12 cellular contexts compared by ENCODE assay signal in genomic region chr5:377326-377981, GRCh38. TPM values are rescaled to one million over a fixed set of nuclear protein-coding genes. Genes with fewer than 3 reads are reported as not detected.
DNase-seq lines count a peak whose midpoint lies in the region; ATAC-seq and TF ChIP-seq lines count a peak whose summit lies in the region.
"Had no signal": no experiment of that assay in that cellular context is flagged by ENCODE, and none has a peak within 500 bp of the region (broad histone marks: within the 10 kb centered on the region; RNA-seq: fewer than 3 reads in every experiment).

No MANE protein-coding gene starts in this region.

- H3K79me2 ChIP-seq in OCI-LY1 (ENCODE audit: insufficient read depth, low read length): no peaks in the 10 kb centered on the region

- H3K9me3 ChIP-seq in OCI-LY1 (ENCODE audit: low read length): 0 out of 2 replicates have a peak, but pooled peaks cover 7% of the 10 kb centered on the region
- no peaks in the 10 kb centered on the region for H3K9me3 ChIP-seq in colonic mucosa
- H3K9me3 ChIP-seq: ascending aorta had no signal

- DNase-seq in T-helper 1 cell (no peak), colonic mucosa (peak; percentile 14), sciatic nerve (ENCODE audit: low spot score) (peak; percentile 22)
- DNase-seq: RPMI8226, WERI-Rb-1 had no signal

- H3K27me3 ChIP-seq in OCI-LY1 (ENCODE audit: insufficient read depth, low read length): no peaks in the 10 kb centered on the region
- peaks cover 8% of the 10 kb centered on the region for H3K27me3 ChIP-seq in colonic mucosa
- H3K27me3 ChIP-seq: ascending aorta had no signal

- intact Hi-C loops in colonic mucosa (cut with DNase I): no loop called here
- intact Hi-C loops in sciatic nerve (cut with DNase I): no loop called here

- H4K20me1 ChIP-seq in OCI-LY1 (ENCODE audit: insufficient read depth, low read length): no peaks in the 10 kb centered on the region

- no peak for ATAC-seq in sciatic nerve
- ATAC-seq in GM19397 (IDR thresholded peaks at IDR 0.05; ENCODE audit: unreplicated experiment): no peak
- no peak for ATAC-seq in HG02610 (IDR thresholded peaks at IDR 0.05; ENCODE audit: unreplicated experiment)
- no peak for ATAC-seq in HG03378 (IDR thresholded peaks at IDR 0.05; ENCODE audit: unreplicated experiment)

- H2AFZ ChIP-seq in OCI-LY1 (ENCODE audit: low read length): no peak overlapping the region

- H3K4me3 ChIP-seq in OCI-LY1 (ENCODE audit: low read depth, low read length, poor library complexity, severe bottlenecking) (no peak overlapping the region), colonic mucosa (no peak overlapping the region)
- H3K4me3 ChIP-seq: ascending aorta had no signal

- H3K27ac ChIP-seq in OCI-LY1 (ENCODE audit: low read depth, low read length, poor library complexity, severe bottlenecking) (peak overlapping the region; percentile 80), colonic mucosa (no peak overlapping the region)
- H3K27ac ChIP-seq: 22Rv1, ascending aorta, WERI-Rb-1 had no signal

- H3K9ac ChIP-seq in OCI-LY1 (ENCODE audit: low read length) (no peak overlapping the region; the same call in 1 of the 2 replicates), colonic mucosa (ENCODE audit: low read depth in 2 of 2, low read length in 2 of 2) (no peak overlapping the region)

- H3K9me3 Mint-ChIP-seq in T-helper 1 cell treated with Interleukin-12 subunit alpha and Interleukin-12 subunit beta and Interleukin-4 antibody, amounts not matched to agents 30 μg/mL and 1 μg/mL, for 36 hours: peaks cover 9% of the 10 kb centered on the region

- peaks cover 53% of the 10 kb centered on the region for H3K4me1 Mint-ChIP-seq in T-helper 1 cell treated with Interleukin-12 subunit alpha and Interleukin-12 subunit beta and Interleukin-4 antibody, amounts not matched to agents 30 μg/mL and 1 μg/mL, for 36 hours (ENCODE audit: low read depth)

- peak overlapping the region; percentile 79 for H3K27ac Mint-ChIP-seq in T-helper 1 cell treated with Interleukin-12 subunit alpha and Interleukin-12 subunit beta and Interleukin-4 antibody, amounts not matched to agents 30 μg/mL and 1 μg/mL, for 36 hours

- H3K36me3 ChIP-seq in OCI-LY1 (ENCODE audit: insufficient read depth, low read length) (peaks cover 4% of the 10 kb centered on the region; the same call in 1 of the 2 replicates), colonic mucosa (no peaks in the 10 kb centered on the region)
- H3K36me3 ChIP-seq: ascending aorta, WERI-Rb-1 had no signal

- H3K36me3 Mint-ChIP-seq in T-helper 1 cell treated with Interleukin-12 subunit alpha and Interleukin-12 subunit beta and Interleukin-4 antibody, amounts not matched to agents 30 μg/mL and 1 μg/mL, for 36 hours (ENCODE audit: low read depth): peaks cover 21% of the 10 kb centered on the region

- H3K4me1 ChIP-seq in OCI-LY1 (ENCODE audit: insufficient read depth, low read length, severe bottlenecking): peaks cover 69% of the 10 kb centered on the region
- H3K4me1 ChIP-seq in colonic mucosa: no peaks in the 10 kb centered on the region
- H3K4me1 ChIP-seq: ascending aorta had no signal

- no peaks in the 10 kb centered on the region for H3K27me3 Mint-ChIP-seq in T-helper 1 cell treated with Interleukin-12 subunit alpha and Interleukin-12 subunit beta and Interleukin-4 antibody, amounts not matched to agents 30 μg/mL and 1 μg/mL, for 36 hours (ENCODE audit: low read depth)

- no peak overlapping the region for H3K4me3 Mint-ChIP-seq in T-helper 1 cell treated with Interleukin-12 subunit alpha and Interleukin-12 subunit beta and Interleukin-4 antibody, amounts not matched to agents 30 μg/mL and 1 μg/mL, for 36 hours

- H3K9me2 ChIP-seq in OCI-LY1 (ENCODE audit: low read depth, low read length): no peaks in the 10 kb centered on the region

- TF ChIP-seq CTCF in OCI-LY1 (IDR thresholded peaks at IDR 0.05; ENCODE audit: low read length): no peak
- no peak for TF ChIP-seq CTCF in colonic mucosa (IDR thresholded peaks at IDR 0.05)

- H3K4me2 ChIP-seq in OCI-LY1 (ENCODE audit: low read length): no peak overlapping the region; the same call in 1 of the 2 replicates

- H3F3A ChIP-seq in OCI-LY1 (ENCODE audit: insufficient read depth, low read length): no peaks in the 10 kb centered on the region

RNA-seq across cellular contexts. Expression of gene AHRR, which starts 55.9 kb away (rescaled TPM):
- total RNA-seq in colonic mucosa (1 to 10 TPM; 1.9 to 2.1 TPM), sciatic nerve (5.1 TPM)
- total RNA-seq: ascending aorta had no signal

Comparison
In these comparisons a context has a peak if more than half of its experiments do, and no peak if none do; other contexts are left out.
1. DNase-seq: peak in colonic mucosa (single experiment) and sciatic nerve (single experiment); none in T-helper 1 cell (0 of 5).